Comparison of ENCODE assay signal across 1 cellular context in genomic region chr22:24525416-24526037, GRCh38.
A peak's percentile ranks its signal among the peaks of the same experiment; 100 is the strongest.
TF ChIP-seq lines count a peak whose summit lies in the region.

No MANE protein-coding gene starts in this region.

TF ChIP-seq in HepG2, 621 proteins besides CTCF, POLR2A, EP300 and RAD21 (continued from another document and continues in another):
- no peak for TF ChIP-seq HES4 (CRISPR knock-in tag; IDR thresholded peaks at IDR 0.05; ENCODE audit: borderline replicate concordance)
- TF ChIP-seq TRIM22 (IDR thresholded peaks at IDR 0.05): no peak
- TF ChIP-seq SYNCRIP (IDR thresholded peaks at IDR 0.05; ENCODE audit: insufficient read depth, low read depth, low read length): no peak
- no peak for TF ChIP-seq SMARCE1 (IDR thresholded peaks at IDR 0.05; ENCODE audit: borderline replicate concordance)
- no peak for TF ChIP-seq NFYB (CRISPR knock-in tag; IDR thresholded peaks at IDR 0.05)
- TF ChIP-seq HOMEZ (CRISPR knock-in tag; IDR thresholded peaks at IDR 0.05; ENCODE audit: low read depth): peak; percentile 82
- no peak for TF ChIP-seq ZNF564 (CRISPR knock-in tag; IDR thresholded peaks at IDR 0.05)
- TF ChIP-seq ZNF430 (CRISPR knock-in tag; IDR thresholded peaks at IDR 0.05): no peak
- no peak for TF ChIP-seq ELK4 (CRISPR knock-in tag; IDR thresholded peaks at IDR 0.05; ENCODE audit: borderline replicate concordance)
- no peak for TF ChIP-seq MXD3 (CRISPR knock-in tag; IDR thresholded peaks at IDR 0.05)
- TF ChIP-seq MAFF (IDR thresholded peaks at IDR 0.05; ENCODE audit: low read depth, low read length): no peak
- TF ChIP-seq ATF1 (CRISPR knock-in tag; IDR thresholded peaks at IDR 0.05): no peak
- TF ChIP-seq ZNF746 (CRISPR knock-in tag; IDR thresholded peaks at IDR 0.05): no peak
- TF ChIP-seq SAFB2 (CRISPR knock-in tag; IDR thresholded peaks at IDR 0.05; ENCODE audit: borderline replicate concordance, low read depth): no peak
- TF ChIP-seq PRMT3 (CRISPR knock-in tag; IDR thresholded peaks at IDR 0.05; ENCODE audit: borderline replicate concordance, low read depth): no peak
- TF ChIP-seq ATF4 (CRISPR knock-in tag; IDR thresholded peaks at IDR 0.05): no peak
- TF ChIP-seq KMT2A (CRISPR knock-in tag; IDR thresholded peaks at IDR 0.05): peak; percentile 39; the same call in 1 of the 2 replicates
- TF ChIP-seq SALL1 (CRISPR knock-in tag; IDR thresholded peaks at IDR 0.05): peak; percentile 93
- peak; percentile 75 for TF ChIP-seq HMG20B (CRISPR knock-in tag; conservative IDR thresholded peaks at IDR 0.05)
- TF ChIP-seq ZNF7 (CRISPR knock-in tag; IDR thresholded peaks at IDR 0.05): no peak
- no peak for TF ChIP-seq ZNF567 (CRISPR knock-in tag; IDR thresholded peaks at IDR 0.05; ENCODE audit: borderline replicate concordance)
- peak; percentile 94 for TF ChIP-seq HDAC2 (CRISPR knock-in tag; IDR thresholded peaks at IDR 0.05)
- no peak for TF ChIP-seq TRAFD1 (CRISPR knock-in tag; IDR thresholded peaks at IDR 0.05; ENCODE audit: borderline replicate concordance)
- TF ChIP-seq ZNF180 (CRISPR knock-in tag; IDR thresholded peaks at IDR 0.05; ENCODE audit: borderline replicate concordance, low read depth): no peak
- TF ChIP-seq NR2F6 (IDR thresholded peaks at IDR 0.05): peak; percentile 99
- TF ChIP-seq NR2F6 (CRISPR knock-in tag; IDR thresholded peaks at IDR 0.05): peak; percentile 100
- TF ChIP-seq ZNF382 (CRISPR knock-in tag; IDR thresholded peaks at IDR 0.05; ENCODE audit: borderline replicate concordance): no peak
- 0 out of 2 replicates have a peak, but pooled peaks have one; percentile 43 for TF ChIP-seq ZNF33B (CRISPR knock-in tag; IDR thresholded peaks at IDR 0.05)
- no peak for TF ChIP-seq ISL2 (CRISPR knock-in tag; IDR thresholded peaks at IDR 0.05)
- no peak for TF ChIP-seq ZBTB3 (CRISPR knock-in tag; IDR thresholded peaks at IDR 0.05; ENCODE audit: borderline replicate concordance, low read depth)
- no peak for TF ChIP-seq HNRNPK (IDR thresholded peaks at IDR 0.05; ENCODE audit: low read depth, low read length, poor library complexity, severe bottlenecking)
- no peak for TF ChIP-seq TAF1 (CRISPR knock-in tag; IDR thresholded peaks at IDR 0.05)
- peak; percentile 90 for TF ChIP-seq GATAD2A (CRISPR knock-in tag; IDR thresholded peaks at IDR 0.05)
- no peak for TF ChIP-seq ZNF296 (CRISPR knock-in tag; conservative IDR thresholded peaks at IDR 0.05)
- no peak for TF ChIP-seq ZNF432 (CRISPR knock-in tag; IDR thresholded peaks at IDR 0.05; ENCODE audit: borderline replicate concordance)
- TF ChIP-seq ZNF263 (CRISPR knock-in tag; IDR thresholded peaks at IDR 0.05): no peak
- no peak for TF ChIP-seq CBX2 (IDR thresholded peaks at IDR 0.05; ENCODE audit: low read depth, low read length)
- TF ChIP-seq CBX2 (CRISPR knock-in tag; IDR thresholded peaks at IDR 0.05; ENCODE audit: low read depth): no peak
- no peak for TF ChIP-seq ZMAT3 (CRISPR knock-in tag; conservative IDR thresholded peaks at IDR 0.05)
- TF ChIP-seq ZUFSP (CRISPR knock-in tag; IDR thresholded peaks at IDR 0.05; ENCODE audit: borderline replicate concordance): no peak
- TF ChIP-seq CBX1 (IDR thresholded peaks at IDR 0.05; ENCODE audit: low read depth): no peak
- TF ChIP-seq PRDM15 (CRISPR knock-in tag; IDR thresholded peaks at IDR 0.05): no peak
- TF ChIP-seq ATF3 (CRISPR knock-in tag; IDR thresholded peaks at IDR 0.05): peak; percentile 96
- 0 out of 2 replicates have a peak, but pooled peaks have one; percentile 19 for TF ChIP-seq SP4 (CRISPR knock-in tag; IDR thresholded peaks at IDR 0.05)
- no peak for TF ChIP-seq ZNF615 (CRISPR knock-in tag; IDR thresholded peaks at IDR 0.05; ENCODE audit: borderline replicate concordance)
- no peak for TF ChIP-seq ZNF138 (CRISPR knock-in tag; IDR thresholded peaks at IDR 0.05; ENCODE audit: low read depth)
- peak; percentile 94 for TF ChIP-seq TEAD3 (CRISPR knock-in tag; optimal IDR thresholded peaks at IDR 0.05; ENCODE audit: borderline replicate concordance)
- TF ChIP-seq MTF1 (CRISPR knock-in tag; IDR thresholded peaks at IDR 0.05): no peak
- TF ChIP-seq FLYWCH1 (CRISPR knock-in tag; IDR thresholded peaks at IDR 0.05): no peak
- TF ChIP-seq ZNF232 (CRISPR knock-in tag; IDR thresholded peaks at IDR 0.05; ENCODE audit: borderline replicate concordance): no peak
- no peak for TF ChIP-seq DR1 (CRISPR knock-in tag; IDR thresholded peaks at IDR 0.05)
- no peak for TF ChIP-seq DMTF1 (CRISPR knock-in tag; IDR thresholded peaks at IDR 0.05)
- TF ChIP-seq HOXA9 (CRISPR knock-in tag; IDR thresholded peaks at IDR 0.05; ENCODE audit: borderline replicate concordance): no peak
- no peak for TF ChIP-seq HNRNPH1 (optimal IDR thresholded peaks at IDR 0.05; ENCODE audit: low read depth, low read length)
- TF ChIP-seq CENPX (CRISPR knock-in tag; IDR thresholded peaks at IDR 0.05): no peak
- peak; percentile 92 for TF ChIP-seq RCOR2 (CRISPR knock-in tag; IDR thresholded peaks at IDR 0.05)
- TF ChIP-seq ZNF776 (CRISPR knock-in tag; IDR thresholded peaks at IDR 0.05): no peak
- no peak for TF ChIP-seq NONO (IDR thresholded peaks at IDR 0.05)
- peak; percentile 54; the same call in 1 of the 2 replicates for TF ChIP-seq NONO (CRISPR knock-in tag; conservative IDR thresholded peaks at IDR 0.05)
